Comparison of ENCODE assay signal across 35 cellular contexts in the genomic region with DNA sequence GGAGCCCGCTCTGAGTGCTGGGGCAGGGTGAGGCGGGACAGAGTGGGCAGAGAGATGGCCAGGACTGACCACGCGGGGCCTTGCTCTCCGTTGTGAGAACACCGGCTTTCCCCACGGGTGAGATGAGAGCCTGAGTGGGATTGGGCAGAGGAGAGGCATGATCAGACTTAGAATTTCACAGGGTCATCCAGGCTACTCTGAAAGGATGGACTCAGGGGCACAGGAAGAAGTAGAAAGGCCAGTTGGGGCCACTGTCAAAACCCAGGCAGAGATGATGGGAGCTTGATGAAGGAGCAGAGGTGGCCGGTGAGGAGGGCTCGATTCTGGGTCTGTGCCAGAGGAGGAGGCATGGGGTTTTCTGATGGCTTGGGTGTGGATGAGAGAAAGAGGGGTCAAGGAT.
"Had no signal": no experiment of that assay in that cellular context is flagged by ENCODE, and none has a peak within 500 bp of the region (broad histone marks: within the 10 kb centered on the region; RNA-seq: fewer than 3 reads in every experiment).

No MANE protein-coding gene starts in this region.

- DNase-seq: Karpas-422, Kasumi-1, KBM-7, KG1, MG63, MM.1S, MV-4-11, NCI-H1048, NCI-H1092, NCI-H1092 treated with DMSO at 0.1 percent for 48 hours, NCI-H1105, NCI-H1105 treated with DMSO at 0.1 percent for 48 hours, NCI-H1417, NCI-H1417 treated with DMSO at 0.1 percent for 48 hours, NCI-H1436, NCI-H1436 treated with DMSO at 0.1 percent for 48 hours, NCI-H146, NCI-H1694, NCI-H1694 treated with DMSO at 0.1 percent for 48 hours, NCI-H187, NCI-H187 treated with DMSO at 0.1 percent for 48 hours, NCI-H1930, NCI-H2029, NCI-H2029 treated with DMSO at 0.1 percent for 48 hours, NCI-H2081, NCI-H2081 treated with DMSO at 0.1 percent for 48 hours, NCI-H2107, NCI-H2171, NCI-H2171 treated with DMSO at 0.1 percent for 48 hours, NCI-H2227 treated with DMSO at 0.1 percent for 48 hours, NCI-H226, NCI-H345, NCI-H446, NCI-H446 treated with DMSO at 0.1 percent for 48 hours had no signal

- H3K36me3 ChIP-seq: MG63 had no signal

- H3K4me3 ChIP-seq: MG63 had no signal

- H3K27ac ChIP-seq: KMS-11 had no signal

- H3K4me2 ChIP-seq: KMS-11 had no signal

- H3K9me3 ChIP-seq: MG63 had no signal

- H3K9ac ChIP-seq: KMS-11 had no signal
